ENCODE assay signal across 23 cellular contexts in genomic region chr9:135743021-135743420, GRCh38. TPM values are rescaled to one million over a fixed set of nuclear protein-coding genes. Genes with fewer than 3 reads are reported as not detected.
DNase-seq lines count a peak whose midpoint lies in the region; ATAC-seq and TF ChIP-seq lines count a peak whose summit lies in the region.
"Had no signal": no experiment of that assay in that cellular context is flagged by ENCODE, and none has a peak within 500 bp of the region (broad histone marks: within the 10 kb centered on the region; RNA-seq: fewer than 3 reads in every experiment).

No MANE protein-coding gene starts in this region.

- no peaks in the 10 kb centered on the region for H3K27me3 ChIP-seq in gastrocnemius medialis
- H3K27me3 ChIP-seq: BE2C, BLaER1 had no signal

- peak; percentile 22 for DNase-seq in G401 (ENCODE audit: low spot score)
- peak; percentile 8 for DNase-seq in cerebellar cortex (ENCODE audit: low spot score)
- no peak for DNase-seq in gastrocnemius medialis
- DNase-seq in germinal center (ENCODE audit: low spot score): no peak
- DNase-seq: 8988T; ACHN; BE2C; CD4-positive, alpha-beta memory T cell; CD4-positive, CD25-positive, alpha-beta regulatory T cell; CD8-positive, alpha-beta memory T cell; COR-L47; DMS 273 treated with DMSO at 0.1 percent for 48 hours; DMS153; DMS53; DMS79; DND-41; EL; GF-D8 had no signal

- H3K4me1 ChIP-seq in gastrocnemius medialis: peaks cover 22 to 35% of the 10 kb centered on the region in 2 donors

- H3K36me3 ChIP-seq in gastrocnemius medialis: no peaks in the 10 kb centered on the region
- H3K36me3 ChIP-seq: BLaER1 had no signal

- TF ChIP-seq POLR2A in gastrocnemius medialis (IDR thresholded peaks at IDR 0.05): no peak

- intact Hi-C loops in gastrocnemius medialis (cut with DNase I; ENCODE audit: low total_unique reads): no loop called here

- in situ Hi-C loops in G401 (cut with HindIII; ENCODE audit: low sequenced_read_pairs) (no loop called here), gastrocnemius medialis (cut with MboI; ENCODE audit: low sequenced_read_pairs in 4 of 4) (no loop called here)

- H3K9me3 ChIP-seq in gastrocnemius medialis: no peaks in the 10 kb centered on the region
- H3K9me3 ChIP-seq: BE2C, BLaER1 had no signal

- no peak for TF ChIP-seq CTCF in gastrocnemius medialis (IDR thresholded peaks at IDR 0.05 in 4 of 5, conservative IDR thresholded peaks at IDR 0.05 in 1 of 5)

- ATAC-seq in gastrocnemius medialis (no peak), HG02885 (IDR thresholded peaks at IDR 0.05; ENCODE audit: poor library complexity, unreplicated experiment) (no peak), GM19035 (IDR thresholded peaks at IDR 0.05; ENCODE audit: unreplicated experiment) (no peak)

- H3K27ac ChIP-seq in gastrocnemius medialis: peak overlapping the region; percentile 74 to 92 (median 86)
- H3K27ac ChIP-seq: BLaER1 had no signal

- no peak overlapping the region for H3K4me3 ChIP-seq in gastrocnemius medialis
- H3K4me3 ChIP-seq: BLaER1 had no signal

RNA-seq across cellular contexts. Expression of gene KCNT1, which starts 41.0 kb away (rescaled TPM):
- total RNA-seq in G401 (2014; rRNA removed; shearing (Covaris generic)): not detected in 2 replicates
- total RNA-seq in gastrocnemius medialis: 1 to 10 TPM; 2.3 to 8.7 (median 5.3) TPM
- total RNA-seq: A673; CD4-positive, CD25-positive, alpha-beta regulatory T cell; CD8-positive, alpha-beta memory T cell; Daoy had no signal

RNA-seq across cellular contexts. Expression of gene SOHLH1, which starts 43.7 kb away (rescaled TPM):
- total RNA-seq in G401 (2014; rRNA removed; shearing (Covaris generic)): not detected in 2 replicates
- not detected for total RNA-seq in gastrocnemius medialis
- total RNA-seq: A673; CD4-positive, alpha-beta memory T cell; CD4-positive, CD25-positive, alpha-beta regulatory T cell; CD8-positive, alpha-beta memory T cell; Daoy had no signal

Comparison
In these comparisons a context has a peak if more than half of its experiments do, and no peak if none do; other contexts are left out.
1. DNase-seq: peak in G401 (single experiment) and cerebellar cortex (single experiment); none in gastrocnemius medialis (0 of 2) and germinal center (single experiment).